8 cellular contexts compared by ENCODE assay signal in the genomic region with DNA sequence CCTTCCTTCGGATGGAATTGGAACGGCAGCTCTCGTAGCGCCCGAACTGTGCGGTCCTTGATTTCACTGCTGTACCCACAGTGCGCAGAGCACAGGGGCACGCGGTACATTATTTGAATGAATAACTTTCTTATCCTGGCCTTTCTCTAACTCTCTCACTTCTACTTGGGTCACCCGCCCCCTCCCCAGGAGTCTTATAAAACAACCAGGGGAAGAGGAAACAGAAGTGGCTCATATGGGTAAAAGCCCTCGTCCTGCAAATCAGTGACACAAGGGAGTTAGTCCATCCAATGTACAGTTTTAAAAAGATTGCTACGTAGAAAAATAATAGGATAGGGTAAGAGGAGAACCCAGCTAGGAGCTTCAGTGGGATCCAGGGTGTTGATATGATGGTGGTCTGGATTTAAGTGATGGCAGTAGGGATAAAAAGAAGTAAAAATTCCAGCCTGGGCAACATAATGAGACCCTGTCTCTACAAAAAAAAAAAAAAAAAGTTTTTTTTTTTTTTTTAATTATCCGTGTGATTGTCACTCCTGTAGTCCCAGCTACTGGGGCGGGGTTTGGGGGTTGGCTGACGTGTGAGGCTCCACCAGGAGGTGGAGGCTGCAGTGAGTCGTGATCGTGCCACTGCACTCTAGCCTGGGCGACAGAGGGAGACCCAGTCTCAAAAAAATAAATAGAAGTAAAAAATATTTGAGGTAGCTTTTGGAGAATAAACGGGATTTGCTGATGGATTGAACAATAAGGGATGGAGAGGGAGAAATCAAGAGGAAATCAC. TPM values are rescaled to one million over a fixed set of nuclear protein-coding genes. Genes with fewer than 3 reads are reported as not detected.
DNase-seq lines count a peak whose midpoint lies in the region; ATAC-seq and TF ChIP-seq lines count a peak whose summit lies in the region.

No MANE protein-coding gene starts in this region.

- H3K27me3 Mint-ChIP-seq in activated T-cell treated with anti-CD3 and anti-CD28 coated beads, Interleukin-2, amount 50 U/mL, for 4 hours (ENCODE audit: low read depth), result peaks cover 6% of the 10 kb centered on the region

- no peaks in the 10 kb centered on the region for H3K79me2 ChIP-seq in HCT116 (ENCODE audit: insufficient read depth, low read length)

- POLR2A ChIA-PET in HCT116 (lab: Charles Lee), result interaction anchor here (1.2 kb wide), 1 partner anchor 184 kb away, joined by 4 read pairs; the partner anchor contains the start of gene TEF

- WGBS in gastroesophageal sphincter (ENCODE audit: low coverage in 1 of 2), 2 donors, result 0 to 1% methylated on average over 6 to 9 of the region's 19 CpGs
- WGBS in prostate gland, result 2% methylated on average over 19 of the region's 19 CpGs

- peaks cover 4 to 23% of the 10 kb centered on the region in 2 experiments for H3K4me1 ChIP-seq in HCT116 (ENCODE audit: control insufficient read depth in 1 of 2, insufficient read depth in 2 of 2, low read length in 2 of 2)
- H3K4me1 ChIP-seq in gastroesophageal sphincter, result peaks cover 0 to 19% (median 11%) of the 10 kb centered on the region in 3 donors
- no peaks in the 10 kb centered on the region for H3K4me1 ChIP-seq in prostate gland (replicated peaks)

- intact Hi-C loops in HCT116 (cut with micrococcal nuclease), result no loop called here
- intact Hi-C loops in prostate gland (cut with DNase I), result loop anchor here (5.0 kb wide), 1 partner anchor 106 kb away; the partner anchor contains the start of gene EP300

- H3K9me3 ChIP-seq in HCT116 (ENCODE audit: control insufficient read depth in 1 of 2, insufficient read depth in 1 of 2, low read depth in 1 of 2, low read length in 2 of 2) (no peaks in the 10 kb centered on the region), gastroesophageal sphincter (no peaks in the 10 kb centered on the region), prostate gland (no peaks in the 10 kb centered on the region)

- no peak for TF ChIP-seq EP300 in gastroesophageal sphincter (IDR thresholded peaks at IDR 0.05)

- H3K9me3 Mint-ChIP-seq in activated T-cell treated with anti-CD3 and anti-CD28 coated beads, Interleukin-2, amount 50 U/mL, for 4 hours, result no peaks in the 10 kb centered on the region

- BruUV-seq in HCT116 (replicated peaks; lab: Mats Ljungman, UMichigan), result no TSS peak

- TF ChIP-seq CTCF in HCT116 (IDR thresholded peaks at IDR 0.05 in 2 of 3, conservative IDR thresholded peaks at IDR 0.05 in 1 of 3; ENCODE audit: borderline replicate concordance in 1 of 3, insufficient read depth in 1 of 3, low read depth in 2 of 3, low read length in 2 of 3) (peak in 1 of 3 experiments; percentile 22; a peak in 1 of 6 replicates), gastroesophageal sphincter (IDR thresholded peaks at IDR 0.05) (no peak), prostate gland (IDR thresholded peaks at IDR 0.05) (peak in 1 of 4 experiments; percentile 15)

- peaks cover 11% of the 10 kb centered on the region for H3K4me1 Mint-ChIP-seq in activated T-cell treated with anti-CD3 and anti-CD28 coated beads, Interleukin-2, amount 50 U/mL, for 4 hours (ENCODE audit: low read depth)

- ATAC-seq in HCT116, result peak; percentile 78
- peak; percentile 67 to 69 for ATAC-seq in activated T-cell treated with anti-CD3 and anti-CD28 coated beads, Interleukin-2, amount 50 U/mL, for 4 hours
- ATAC-seq in gastroesophageal sphincter, result peak; percentile 80

- H3K9me2 ChIP-seq in HCT116 (ENCODE audit: insufficient read depth), result no peaks in the 10 kb centered on the region

- CTCF ChIA-PET in HCT116 (lab: Charles Lee), result interaction anchor here (0.5 to 0.7 kb wide), 2 partner anchors 9 to 169 kb away, joined by 3 read pairs; no protein-coding TSS in a partner anchor

- no peaks in the 10 kb centered on the region for H4K20me1 ChIP-seq in HCT116 (ENCODE audit: insufficient read depth)

- H3K36me3 ChIP-seq in HCT116 (ENCODE audit: control insufficient read depth in 1 of 2, insufficient read depth in 2 of 2, low read length in 2 of 2) (no peaks in the 10 kb centered on the region), gastroesophageal sphincter (no peaks in the 10 kb centered on the region), prostate gland (no peaks in the 10 kb centered on the region)

- TF ChIP-seq RAD21 in HCT116 (IDR thresholded peaks at IDR 0.05; ENCODE audit: low read depth), result no peak; the same call in 1 of the 2 replicates

- peak overlapping the region; percentile 93 for H3K4me2 ChIP-seq in HCT116 (ENCODE audit: low read length)

- peak overlapping the region; percentile 11; the same call in 1 of the 2 replicates for H3K27ac ChIP-seq in HCT116 (ENCODE audit: low read depth, low read length)
- H3K27ac ChIP-seq in gastroesophageal sphincter, result peak overlapping the region in 3 of 4 donors; percentile 60 to 65 (median 60)
- peak overlapping the region in 1 of 2 donors; percentile 65 for H3K27ac ChIP-seq in prostate gland

- TF ChIP-seq POLR2A in HCT116 (IDR thresholded peaks at IDR 0.05; ENCODE audit: borderline replicate concordance, extremely low read depth, insufficient read depth, insufficient read length) (no peak), gastroesophageal sphincter (IDR thresholded peaks at IDR 0.05) (no peak), prostate gland (IDR thresholded peaks at IDR 0.05) (no peak)

- peak; percentile 40 for DNase-seq in COR-L47 (lab: John Stamatoyannopoulos, UW)
- DNase-seq in HCT116 (ENCODE audit: low read depth, low spot score), result no peak
- peak; percentile 50 for DNase-seq in NCI-H69 (lab: John Stamatoyannopoulos, UW)
- DNase-seq in activated T-cell treated with anti-CD3 and anti-CD28 coated beads, Interleukin-2, amount 50 U/mL, for 4 hours, result peak; percentile 44
- no peak for DNase-seq in prostate gland (ENCODE audit: low spot score)
- DNase-seq in ecto neural progenitor cell (ENCODE audit: low spot score), result no peak
- no peak for DNase-seq in HPDE6-E6E7 (ENCODE audit: extremely low spot score)

- H3K9ac ChIP-seq in HCT116 (ENCODE audit: low read length), result peak overlapping the region; percentile 35; the same call in 1 of the 2 replicates

- peak overlapping the region; percentile 85 for H3K4me3 Mint-ChIP-seq in activated T-cell treated with anti-CD3 and anti-CD28 coated beads, Interleukin-2, amount 50 U/mL, for 4 hours

- H3K4me3 ChIP-seq in HCT116 (replicated peaks in 1 of 2; ENCODE audit: low read depth in 1 of 2, low read length in 2 of 2) (peak overlapping the region; percentile 60), gastroesophageal sphincter (peak overlapping the region; percentile 38 to 66), prostate gland (peak overlapping the region; percentile 64 to 76)

- H3K36me3 Mint-ChIP-seq in activated T-cell treated with anti-CD3 and anti-CD28 coated beads, Interleukin-2, amount 50 U/mL, for 4 hours (ENCODE audit: insufficient read depth), result no peaks in the 10 kb centered on the region

- H2AFZ ChIP-seq in HCT116 (ENCODE audit: low read depth, low read length, poor library complexity, severe bottlenecking), result peak overlapping the region; percentile 97

- RAD21 ChIA-PET in HCT116 (lab: Charles Lee; ENCODE audit: low non-redundant PET in 1 of 2, low total read pairs in 2 of 2, uncharacterized antibody in 2 of 2, unreplicated experiment in 2 of 2), result interaction anchor here (1.2 to 1.4 kb wide), 2 partner anchors 275 kb away, joined by 3 to 7 read pairs; no protein-coding TSS in a partner anchor

- no peaks in the 10 kb centered on the region for H3K27me3 ChIP-seq in HCT116 (ENCODE audit: insufficient read depth, low read length)
- H3K27me3 ChIP-seq in gastroesophageal sphincter, result no peaks in the 10 kb centered on the region
- H3K27me3 ChIP-seq in prostate gland (replicated peaks; ENCODE audit: insufficient read depth), result no peaks in the 10 kb centered on the region

TF ChIP-seq in HCT116, 20 proteins besides CTCF, POLR2A, EP300 and RAD21:
- TF ChIP-seq ZFX (IDR thresholded peaks at IDR 0.05), result no peak
- TF ChIP-seq MAX (IDR thresholded peaks at IDR 0.05), result peak; percentile 59

RNA-seq across cellular contexts. Expression of gene L3MBTL2, which starts 7.1 kb away (rescaled TPM):
- 24.7 TPM for total RNA-seq in HCT116 (2021; ENCODE audit: unreplicated experiment)
- polyA plus RNA-seq in HCT116 (2012), result 13.1 and 15.6 TPM in 2 replicates
- 10 to 100 TPM; 57.4 to 57.8 (median 57.5) TPM for total RNA-seq in activated T-cell treated with anti-CD3 and anti-CD28 coated beads, Interleukin-2, amount 50 U/mL, for 4 hours
- 10 to 100 TPM; 11.9 to 27.5 (median 21.6) TPM for total RNA-seq in gastroesophageal sphincter
- total RNA-seq in prostate gland, result 10 to 100 TPM; 25.4 to 37.7 TPM

RNA-seq across cellular contexts. Expression of gene CHADL, which starts 42.7 kb away (rescaled TPM):
- total RNA-seq in HCT116 (2021; ENCODE audit: unreplicated experiment) (0.47 TPM), gastroesophageal sphincter (10 to 100 TPM in 1 of 4 donors, 1 to 10 TPM in 3; 5.9 to 12.6 (median 7.4) TPM), prostate gland (10 to 100 TPM in 1 of 2 donors, 1 to 10 TPM in 1; 8.2 to 19.0 TPM)
- 0.03 TPM in 1 of 2 replicates, not detected in the other for polyA plus RNA-seq in HCT116 (2012)
- under 1 TPM; 0.24 to 0.86 (median 0.60) TPM for total RNA-seq in activated T-cell treated with anti-CD3 and anti-CD28 coated beads, Interleukin-2, amount 50 U/mL, for 4 hours

Comparison
In these comparisons a context has a peak if more than half of its experiments do, and no peak if none do; other contexts are left out.
1. DNase-seq: peak in COR-L47 (single experiment), NCI-H69 (single experiment) and activated T-cell treated with anti-CD3 and anti-CD28 coated beads, Interleukin-2, amount 50 U/mL, for 4 hours (single experiment); none in HCT116 (single experiment), prostate gland (single experiment), ecto neural progenitor cell (single experiment) and HPDE6-E6E7 (single experiment).
2. Peak in every context shown above with its lines, with median percentiles within 50 percentile points of each other: ATAC-seq and H3K4me3 ChIP-seq.